24 cellular contexts compared by ENCODE assay signal in the genomic region with DNA sequence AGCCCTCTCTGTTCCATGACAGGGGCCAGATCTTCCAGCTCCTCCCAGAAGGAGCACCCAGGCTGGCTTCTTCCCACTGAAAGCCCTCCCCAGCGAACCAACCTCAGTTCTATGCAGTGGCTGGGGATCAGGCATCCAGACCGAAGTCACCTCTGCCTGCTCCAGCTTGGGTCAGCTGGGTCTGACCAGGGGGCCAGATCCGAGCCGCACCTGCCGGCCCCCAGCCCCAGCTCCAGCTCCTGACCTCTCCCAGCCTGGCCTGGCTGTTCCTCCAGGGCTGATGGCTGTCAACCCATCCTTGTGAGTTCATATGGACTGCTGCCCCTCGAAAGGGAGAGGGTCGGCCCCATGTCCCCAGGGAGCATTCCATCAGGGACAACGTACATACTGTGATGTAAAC. TPM values are rescaled to one million over a fixed set of nuclear protein-coding genes. Genes with fewer than 3 reads are reported as not detected.
DNase-seq lines count a peak whose midpoint lies in the region; ATAC-seq, FAIRE-seq and TF ChIP-seq lines count a peak whose summit lies in the region.
"Had no signal": no experiment of that assay in that cellular context is flagged by ENCODE, and none has a peak within 500 bp of the region (broad histone marks: within the 10 kb centered on the region; RNA-seq: fewer than 3 reads in every experiment).

No MANE protein-coding gene starts in this region.

- H3K36me3 ChIP-seq in K562 (ENCODE audit: control insufficient read depth, insufficient read depth, low read length) = peaks cover 52% of the 10 kb centered on the region; the same call in 2 of the 3 replicates

- no peak for FAIRE-seq in K562 (lab: Jason Lieb, UNC)
- FAIRE-seq: A204.1, GM12878, GM19239, HTR-8/SVneo had no signal

- no peak overlapping the region for H3K4me2 ChIP-seq in K562 (ENCODE audit: insufficient read depth, low read length)

- H3K27me3 Mint-ChIP-seq in WTC11 (ENCODE audit: low read depth) (no peaks in the 10 kb centered on the region), nephron progenitor cell (ENCODE audit: low read depth, poor library complexity) (no peaks in the 10 kb centered on the region)
- H3K27me3 Mint-ChIP-seq in stimulated activated naive B cell treated with anti-CD40 and anti-IgM and Interleukin-4, amounts not matched to agents 10 μg/mL and 1 μg/mL and 100 μg/mL, for 72 hours = no peaks in the 10 kb centered on the region
- H3K27me3 Mint-ChIP-seq: CD4-positive, CD25-positive, alpha-beta regulatory T cell; IgD-negative memory B cell had no signal

- no TSS peak for BruUV-seq in K562 (replicated peaks; lab: Mats Ljungman, UMichigan)

- H3K9ac ChIP-seq in K562 (ENCODE audit: insufficient read depth in 1 of 2, low read depth in 2 of 2, low read length in 2 of 2) = no peak overlapping the region
- H3K9ac ChIP-seq: GM23248 had no signal

- H4K20me1 ChIP-seq in K562 (replicated peaks; ENCODE audit: control insufficient read depth, insufficient read depth, low read length) = no peaks in the 10 kb centered on the region

- H3K9me3 ChIP-seq in K562 (replicated peaks; ENCODE audit: control insufficient read depth, insufficient read depth, low read depth, low read length) = no peaks in the 10 kb centered on the region
- H3K9me3 ChIP-seq: BE2C had no signal

- H3K9me3 Mint-ChIP-seq in WTC11 (no peaks in the 10 kb centered on the region), nephron progenitor cell (no peaks in the 10 kb centered on the region)
- no peaks in the 10 kb centered on the region for H3K9me3 Mint-ChIP-seq in stimulated activated naive B cell treated with anti-CD40 and anti-IgM and Interleukin-4, amounts not matched to agents 10 μg/mL and 1 μg/mL and 100 μg/mL, for 72 hours
- H3K9me3 Mint-ChIP-seq: CD8-positive, alpha-beta memory T cell; IgD-negative memory B cell had no signal

- TF ChIP-seq CTCF in WTC11 (IDR thresholded peaks at IDR 0.05) (no peak), K562 (IDR thresholded peaks at IDR 0.05 in 2 of 3, conservative IDR thresholded peaks at IDR 0.05 in 1 of 3; ENCODE audit: insufficient read depth in 2 of 3, low read depth in 1 of 3, low read length in 3 of 3) (no peak), nephron progenitor cell (IDR thresholded peaks at IDR 0.05) (no peak)

- intact Hi-C loops in K562 (cut with micrococcal nuclease) = no loop called here

- DNase-seq in WTC11 (ENCODE audit: low spot score) = no peak
- no peak for DNase-seq in K562 (ENCODE audit: extremely low read depth in 1 of 4, low spot score in 3 of 4)
- DNase-seq in nephron progenitor cell = no peak
- no peak for DNase-seq in stimulated activated naive B cell treated with anti-CD40 and anti-IgM and Interleukin-4, amounts not matched to agents 10 μg/mL and 1 μg/mL and 100 μg/mL, for 72 hours
- no peak for DNase-seq in effector CD8-positive, alpha-beta T cell (lab: John Stamatoyannopoulos, UW)
- DNase-seq in MV-4-11 (lab: John Stamatoyannopoulos, UW) = no peak
- DNase-seq: ACHN; BE2C; C1 segment of cervical spinal cord; CD4-positive, CD25-positive, alpha-beta regulatory T cell; CD8-positive, alpha-beta memory T cell; COR-L47; DMS 273 treated with DMSO at 0.1 percent for 48 hours; DMS53; DND-41; EL; GM23248; HCEC 1CT had no signal

- TF ChIP-seq POLR2A in K562 (conservative IDR thresholded peaks at IDR 0.05) = no peak

- CTCF ChIA-PET in WTC11 (lab: Charles Lee) = interaction anchor here (0.5 to 1.8 kb wide), 2 partner anchors 17 to 753 kb away, joined by 5 to 6 read pairs; no protein-coding TSS in a partner anchor
- CTCF ChIA-PET in K562 (lab: Yijun Ruan, JAX; ENCODE audit: low intra/inter-chr PET ratio) = no interaction called here

- H3K4me3 ChIP-seq in K562 = no peak overlapping the region
- H3K4me3 ChIP-seq: GM12878, GM23248 had no signal

- no peak overlapping the region for H2AFZ ChIP-seq in K562 (ENCODE audit: low read depth, low read length)
- H2AFZ ChIP-seq: GM23248 had no signal

- POLR2A ChIA-PET in WTC11 (lab: Charles Lee) (no interaction called here), K562 (lab: Yijun Ruan, JAX) (interaction anchor here (0.6 kb wide), 2 partner anchors 118 to 251 kb away, joined by 3 to 4 read pairs; no protein-coding TSS in a partner anchor)

- peaks cover 0 to 10% of the 10 kb centered on the region in 2 experiments; a peak in 1 of 5 replicates for H3K4me1 ChIP-seq in K562 (replicated peaks in 1 of 2; ENCODE audit: control insufficient read depth in 2 of 2, insufficient read depth in 2 of 2, low read length in 2 of 2)
- H3K4me1 ChIP-seq: BE2C had no signal

- H3K4me3 Mint-ChIP-seq in WTC11 (no peak overlapping the region), nephron progenitor cell (no peak overlapping the region)
- H3K4me3 Mint-ChIP-seq in stimulated activated naive B cell treated with anti-CD40 and anti-IgM and Interleukin-4, amounts not matched to agents 10 μg/mL and 1 μg/mL and 100 μg/mL, for 72 hours = no peak overlapping the region
- H3K4me3 Mint-ChIP-seq: IgD-negative memory B cell had no signal

- peaks cover 8% of the 10 kb centered on the region for H3K4me1 Mint-ChIP-seq in WTC11
- H3K4me1 Mint-ChIP-seq in nephron progenitor cell = peaks cover 24% of the 10 kb centered on the region
- H3K4me1 Mint-ChIP-seq in stimulated activated naive B cell treated with anti-CD40 and anti-IgM and Interleukin-4, amounts not matched to agents 10 μg/mL and 1 μg/mL and 100 μg/mL, for 72 hours = peaks cover 0 to 3% of the 10 kb centered on the region in 2 donors
- H3K4me1 Mint-ChIP-seq: CD4-positive, CD25-positive, alpha-beta regulatory T cell had no signal

- no peaks in the 10 kb centered on the region for H3K79me2 ChIP-seq in K562 (ENCODE audit: control insufficient read depth, insufficient read depth, low read length)

- in situ Hi-C loops in K562 (cut with MboI) = no loop called here

- H3K27ac Mint-ChIP-seq in WTC11 (peak overlapping the region; percentile 40; the same call in 1 of the 2 replicates), nephron progenitor cell (peak overlapping the region; percentile 82)
- peak overlapping the region; percentile 42 for H3K27ac Mint-ChIP-seq in stimulated activated naive B cell treated with anti-CD40 and anti-IgM and Interleukin-4, amounts not matched to agents 10 μg/mL and 1 μg/mL and 100 μg/mL, for 72 hours
- H3K27ac Mint-ChIP-seq: CD4-positive, CD25-positive, alpha-beta regulatory T cell had no signal

- TF ChIP-seq RAD21 in K562 (CRISPR knock-in tag; conservative IDR thresholded peaks at IDR 0.05 in 1 of 2, IDR thresholded peaks at IDR 0.05 in 1 of 2) = no peak

- 86% methylated on average over 8 of the region's 8 CpGs for WGBS in K562 (ENCODE audit: insufficient coverage, low coverage, missing lambda C conversion rate)

- H3K27ac ChIP-seq in K562 (ENCODE audit: extremely low read depth, low read depth, low read length) = no peak overlapping the region
- H3K27ac ChIP-seq: GM23248 had no signal

- peaks cover 37% of the 10 kb centered on the region for H3K36me3 Mint-ChIP-seq in WTC11
- peaks cover 43% of the 10 kb centered on the region for H3K36me3 Mint-ChIP-seq in nephron progenitor cell (ENCODE audit: low read depth)
- peaks cover 40 to 47% of the 10 kb centered on the region in 2 donors for H3K36me3 Mint-ChIP-seq in stimulated activated naive B cell treated with anti-CD40 and anti-IgM and Interleukin-4, amounts not matched to agents 10 μg/mL and 1 μg/mL and 100 μg/mL, for 72 hours

- H3K27me3 ChIP-seq in K562 (ENCODE audit: control insufficient read depth in 2 of 2, insufficient read depth in 2 of 2, low read length in 2 of 2) = no peaks in the 10 kb centered on the region
- H3K27me3 ChIP-seq: BE2C had no signal

- H3K9me1 ChIP-seq in K562 (ENCODE audit: control insufficient read depth, insufficient read depth, low read length) = no peaks in the 10 kb centered on the region

- ATAC-seq in WTC11 (no peak), K562 (peak; percentile 3; the same call in 1 of the 3 replicates), GM18868 (IDR thresholded peaks at IDR 0.05; ENCODE audit: unreplicated experiment) (no peak)
- no peak for ATAC-seq in stimulated activated naive B cell treated with anti-CD40 and anti-IgM and Interleukin-4, amounts not matched to agents 10 μg/mL and 1 μg/mL and 100 μg/mL, for 72 hours (replicated peaks)
- ATAC-seq: GM12878 had no signal

- TF ChIP-seq EP300 in K562 (IDR thresholded peaks at IDR 0.05; ENCODE audit: low read length) = no peak

RNA-seq across cellular contexts. Expression of gene TSSK6, which starts 8.0 kb away (rescaled TPM):
- total RNA-seq in WTC11 (2021) (4.7 to 7.8 TPM (median 7.7 TPM) in 3 replicates), K562 (2014; rRNA removed) (2.0 and 2.1 TPM in 2 replicates), K562 (2014; rRNA removed; fragmentation: Illumina TruSeq; extraction: Trizol) (0.22 TPM in 1 of 2 replicates, not detected in the other), K562 (2015; rRNA removed; fragmentation: Illumina TruSeq; extraction: Trizol) (0.76 and 0.90 TPM in 2 replicates), K562 (2021) (2.4 and 2.6 TPM in 2 replicates)
- total RNA-seq in K562 (2011; cell fraction: chromatin; rRNA removed; ENCODE audit: low replicate concordance) = 1.3 and 7.5 TPM in 2 replicates
- total RNA-seq in K562 (2011; cell fraction: nucleolus; rRNA removed) = 14.5 and 15.7 TPM in 2 replicates
- total RNA-seq in K562 (2011; cell fraction: nucleoplasm; rRNA removed) = 4.5 TPM in 2 replicates
- polyA plus RNA-seq in K562 (2011; rRNA removed) (0.93 and 1.8 TPM in 2 replicates), K562 (2014; fragmentation: Illumina TruSeq; extraction: Trizol) (0.21 and 0.39 TPM in 2 replicates), K562 (2014; fragmentation: Nextera tagmentation; extraction: Ambion mirVana) (not detected), K562 (2014; rRNA removed) (2.4 and 3.9 TPM in 2 replicates)
- 2.5 and 7.7 TPM in 2 replicates for polyA plus RNA-seq in K562 (2011; cell fraction: cytosol; rRNA removed)
- 3.6 and 7.5 TPM in 2 replicates for polyA plus RNA-seq in K562 (2011; cell fraction: nucleus; rRNA removed)
- polyA plus RNA-seq in K562 (2012) = 1.3 and 2.7 TPM in 2 replicates
- polyA minus RNA-seq in K562 (2011; rRNA and poly(A)+ RNA removed) = 0.54 and 0.67 TPM in 2 replicates
- 1.4 TPM in 1 of 2 replicates, not detected in the other for polyA minus RNA-seq in K562 (2011; cell fraction: cytosol; rRNA and poly(A)+ RNA removed)
- polyA minus RNA-seq in K562 (2011; cell fraction: nucleus; rRNA and poly(A)+ RNA removed) = 7.4 and 9.3 TPM in 2 replicates

RNA-seq across cellular contexts. Expression of gene NDUFA13, which starts 8.7 kb away (rescaled TPM):
- total RNA-seq in WTC11 (2021) (519 to 568 TPM (median 552 TPM) in 3 replicates), K562 (2014; rRNA removed) (386 and 429 TPM in 2 replicates), K562 (2014; rRNA removed; fragmentation: Illumina TruSeq; extraction: Trizol) (74.8 and 146 TPM in 2 replicates), K562 (2015; rRNA removed; fragmentation: Illumina TruSeq; extraction: Trizol) (397 and 447 TPM in 2 replicates), K562 (2021) (522 and 559 TPM in 2 replicates)
- 115 and 283 TPM in 2 replicates for total RNA-seq in K562 (2011; cell fraction: chromatin; rRNA removed; ENCODE audit: low replicate concordance)
- 289 and 359 TPM in 2 replicates for total RNA-seq in K562 (2011; cell fraction: nucleolus; rRNA removed)
- 176 and 255 TPM in 2 replicates for total RNA-seq in K562 (2011; cell fraction: nucleoplasm; rRNA removed)
- polyA plus RNA-seq in K562 (2011; rRNA removed) (340 and 343 TPM in 2 replicates), K562 (2014; fragmentation: Illumina TruSeq; extraction: Trizol) (298 and 395 TPM in 2 replicates), K562 (2014; fragmentation: Nextera tagmentation; extraction: Ambion mirVana) (100 to 1,000 TPM; 263 to 440 TPM), K562 (2014; rRNA removed) (596 and 801 TPM in 2 replicates)
- 881 and 1,009 TPM in 2 replicates for polyA plus RNA-seq in K562 (2011; cell fraction: cytosol; rRNA removed)
- polyA plus RNA-seq in K562 (2011; cell fraction: nucleus; rRNA removed) = 249 and 320 TPM in 2 replicates
- 401 and 675 TPM in 2 replicates for polyA plus RNA-seq in K562 (2012)
- 72.8 and 113 TPM in 2 replicates for polyA minus RNA-seq in K562 (2011; rRNA and poly(A)+ RNA removed)
- polyA minus RNA-seq in K562 (2011; cell fraction: cytosol; rRNA and poly(A)+ RNA removed) = 98.7 and 142 TPM in 2 replicates
- 52.4 and 62.5 TPM in 2 replicates for polyA minus RNA-seq in K562 (2011; cell fraction: nucleus; rRNA and poly(A)+ RNA removed)

RNA-seq across cellular contexts. Expression of gene YJEFN3, which starts 21.4 kb away (rescaled TPM):
- total RNA-seq in WTC11 (2021) (10.2 to 11.9 TPM (median 11.1 TPM) in 3 replicates), K562 (2014; rRNA removed) (1.3 and 1.5 TPM in 2 replicates), K562 (2014; rRNA removed; fragmentation: Illumina TruSeq; extraction: Trizol) (0.86 and 0.98 TPM in 2 replicates), K562 (2015; rRNA removed; fragmentation: Illumina TruSeq; extraction: Trizol) (1.1 TPM in 2 replicates), K562 (2021) (3.6 and 4.8 TPM in 2 replicates)
- total RNA-seq in K562 (2011; cell fraction: chromatin; rRNA removed; ENCODE audit: low replicate concordance) = 31.5 and 32.8 TPM in 2 replicates
- total RNA-seq in K562 (2011; cell fraction: nucleolus; rRNA removed) = 14.5 and 16.2 TPM in 2 replicates
- 22.3 and 39.8 TPM in 2 replicates for total RNA-seq in K562 (2011; cell fraction: nucleoplasm; rRNA removed)
- polyA plus RNA-seq in K562 (2011; rRNA removed) (1.0 and 1.6 TPM in 2 replicates), K562 (2014; fragmentation: Illumina TruSeq; extraction: Trizol) (2.9 and 3.8 TPM in 2 replicates), K562 (2014; fragmentation: Nextera tagmentation; extraction: Ambion mirVana) (under 1 TPM in 1 of 2 experiments, not detected in 1; 0.04 TPM), K562 (2014; rRNA removed) (4.8 and 5.8 TPM in 2 replicates)
- polyA plus RNA-seq in K562 (2011; cell fraction: cytosol; rRNA removed) = 0.86 and 2.6 TPM in 2 replicates
- 12.5 and 30.5 TPM in 2 replicates for polyA plus RNA-seq in K562 (2011; cell fraction: nucleus; rRNA removed)
- 4.6 and 18.0 TPM in 2 replicates for polyA plus RNA-seq in K562 (2012)
- 0.81 and 1.1 TPM in 2 replicates for polyA minus RNA-seq in K562 (2011; rRNA and poly(A)+ RNA removed)
- 0.46 and 1.0 TPM in 2 replicates for polyA minus RNA-seq in K562 (2011; cell fraction: cytosol; rRNA and poly(A)+ RNA removed)
- polyA minus RNA-seq in K562 (2011; cell fraction: nucleus; rRNA and poly(A)+ RNA removed) = 2.4 and 2.7 TPM in 2 replicates
- total RNA-seq: GM23248 had no signal
- polyA plus RNA-seq: CD4-positive, CD25-positive, alpha-beta regulatory T cell; CD8-positive, alpha-beta memory T cell; IgD-negative memory B cell had no signal

RNA-seq across cellular contexts. Expression of gene CILP2, which starts 30.7 kb away (rescaled TPM):
- total RNA-seq in WTC11 (2021) (7.9 to 10.6 TPM (median 10.1 TPM) in 3 replicates), K562 (2014; rRNA removed) (0.23 and 0.33 TPM in 2 replicates), K562 (2014; rRNA removed; fragmentation: Illumina TruSeq; extraction: Trizol) (0.04 TPM in 1 of 2 replicates, not detected in the other), K562 (2015; rRNA removed; fragmentation: Illumina TruSeq; extraction: Trizol) (0.08 and 0.11 TPM in 2 replicates), K562 (2021) (0.29 and 0.35 TPM in 2 replicates)
- 0.09 and 0.56 TPM in 2 replicates for total RNA-seq in K562 (2011; cell fraction: chromatin; rRNA removed; ENCODE audit: low replicate concordance)
- 0.53 and 0.67 TPM in 2 replicates for total RNA-seq in K562 (2011; cell fraction: nucleolus; rRNA removed)
- 0.29 and 0.46 TPM in 2 replicates for total RNA-seq in K562 (2011; cell fraction: nucleoplasm; rRNA removed)
- polyA plus RNA-seq in K562 (2011; rRNA removed) (0.04 and 0.07 TPM in 2 replicates), K562 (2014; fragmentation: Illumina TruSeq; extraction: Trizol) (0.04 TPM in 2 replicates), K562 (2014; fragmentation: Nextera tagmentation; extraction: Ambion mirVana) (not detected), K562 (2014; rRNA removed) (0.05 and 0.31 TPM in 2 replicates)
- polyA plus RNA-seq in K562 (2011; cell fraction: cytosol; rRNA removed) = 0.01 and 0.67 TPM in 2 replicates
- 0.22 and 0.77 TPM in 2 replicates for polyA plus RNA-seq in K562 (2011; cell fraction: nucleus; rRNA removed)
- polyA plus RNA-seq in K562 (2012) = 0.05 and 0.29 TPM in 2 replicates
- 0.14 TPM in 1 of 2 replicates, not detected in the other for polyA minus RNA-seq in K562 (2011; rRNA and poly(A)+ RNA removed)
- polyA minus RNA-seq in K562 (2011; cell fraction: cytosol; rRNA and poly(A)+ RNA removed) = not detected in 2 replicates
- 0.22 and 0.27 TPM in 2 replicates for polyA minus RNA-seq in K562 (2011; cell fraction: nucleus; rRNA and poly(A)+ RNA removed)
- polyA plus RNA-seq: IgD-negative memory B cell had no signal

Comparison
In these comparisons a context has a peak if more than half of its experiments do, and no peak if none do; other contexts are left out.
1. Of the 49 proteins assayed by ChIP-seq in both K562 and WTC11: peak only in K562: ZNF263; only in WTC11: none; in both: none; in neither: 48.